In the genomic region with DNA sequence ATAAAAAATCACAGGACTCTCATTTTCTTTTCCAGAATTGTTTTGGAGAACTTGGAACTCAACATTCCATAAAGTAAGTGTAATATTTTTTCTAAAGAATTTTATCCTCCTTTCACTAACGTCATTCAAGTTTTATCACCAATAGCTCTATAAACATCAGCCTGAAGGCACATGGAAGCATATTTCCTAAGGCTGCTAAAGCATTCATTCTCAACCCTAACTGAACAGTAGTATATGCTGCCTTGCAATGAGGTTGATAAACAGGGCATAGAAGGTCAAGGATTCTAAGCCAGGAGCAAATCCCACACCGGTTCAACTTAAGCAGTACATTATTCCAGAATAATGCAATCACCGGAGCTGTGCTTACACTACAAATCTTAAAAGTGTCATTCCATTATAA, we compare ENCODE assay signal across 29 cellular contexts.
"Had no signal": no experiment of that assay in that cellular context is flagged by ENCODE, and none has a peak within 500 bp of the region (broad histone marks: within the 10 kb centered on the region; RNA-seq: fewer than 3 reads in every experiment).

No MANE protein-coding gene starts in this region.

- H3K27me3 ChIP-seq: brain microvascular endothelial cell, esophagus muscularis mucosa, gastrocnemius medialis, heart left ventricle had no signal

- H3K36me3 ChIP-seq: brain microvascular endothelial cell, esophagus muscularis mucosa, gastrocnemius medialis, heart left ventricle, WERI-Rb-1 had no signal

- DNase-seq: activated B cell treated with CpG ODN at 0.5 μM for 24 hours; activated CD4-positive, alpha-beta T cell treated with anti-CD3 and anti-CD28 coated beads for 48 hours; activated CD4-positive, alpha-beta T cell treated with anti-CD3 and anti-CD28 coated beads, Interleukin-2, amount 50 U/mL, for 1 hour; activated CD4-positive, alpha-beta T cell treated with anti-CD3 and anti-CD28 coated beads, Interleukin-2, amount 50 U/mL, for 48 hours; activated CD8-positive, alpha-beta memory T cell treated with anti-CD3 and anti-CD28 coated beads for 24 hours; activated CD8-positive, alpha-beta T cell treated with anti-CD3 and anti-CD28 coated beads for 36 hours; activated effector memory CD4-positive, alpha-beta T cell treated with Interleukin-2 at 50 U/mL for 16 hours; activated gamma-delta T cell treated with Interleukin-2 at 50 U/mL for 16 hours; activated naive CD4-positive, alpha-beta T cell treated with anti-CD3 and anti-CD28 coated beads, Interleukin-2, amount 50 U/mL, for 16 hours; activated naive CD4-positive, alpha-beta T cell treated with Interleukin-2 at 50 U/mL for 16 hours; activated T-cell treated with anti-CD3 and anti-CD28 coated beads, Interleukin-2, amount 50 U/mL, for 4 hours; amniotic stem cell; anterior cingulate cortex; brain microvascular endothelial cell; dorsolateral prefrontal cortex; effector memory CD4-positive, alpha-beta T cell; endodermal cell; erythroblast; foreskin fibroblast; gastrocnemius medialis; glutamatergic neuron; heart left ventricle; T-helper 17 cell; T1000; WERI-Rb-1 had no signal

- H3K9me3 ChIP-seq: esophagus muscularis mucosa, gastrocnemius medialis, heart left ventricle had no signal

- H3K27ac ChIP-seq: brain microvascular endothelial cell, coronary artery, dorsolateral prefrontal cortex, esophagus muscularis mucosa, gastrocnemius medialis, heart left ventricle, WERI-Rb-1 had no signal

- H3K4me3 ChIP-seq: coronary artery, dorsolateral prefrontal cortex, esophagus muscularis mucosa, gastrocnemius medialis, heart left ventricle had no signal

- H3K4me1 ChIP-seq: esophagus muscularis mucosa, gastrocnemius medialis, heart left ventricle had no signal

- FAIRE-seq: astrocyte, bronchial epithelial cell had no signal
